Comparison of ENCODE assay signal across 19 cellular contexts in the genomic region with DNA sequence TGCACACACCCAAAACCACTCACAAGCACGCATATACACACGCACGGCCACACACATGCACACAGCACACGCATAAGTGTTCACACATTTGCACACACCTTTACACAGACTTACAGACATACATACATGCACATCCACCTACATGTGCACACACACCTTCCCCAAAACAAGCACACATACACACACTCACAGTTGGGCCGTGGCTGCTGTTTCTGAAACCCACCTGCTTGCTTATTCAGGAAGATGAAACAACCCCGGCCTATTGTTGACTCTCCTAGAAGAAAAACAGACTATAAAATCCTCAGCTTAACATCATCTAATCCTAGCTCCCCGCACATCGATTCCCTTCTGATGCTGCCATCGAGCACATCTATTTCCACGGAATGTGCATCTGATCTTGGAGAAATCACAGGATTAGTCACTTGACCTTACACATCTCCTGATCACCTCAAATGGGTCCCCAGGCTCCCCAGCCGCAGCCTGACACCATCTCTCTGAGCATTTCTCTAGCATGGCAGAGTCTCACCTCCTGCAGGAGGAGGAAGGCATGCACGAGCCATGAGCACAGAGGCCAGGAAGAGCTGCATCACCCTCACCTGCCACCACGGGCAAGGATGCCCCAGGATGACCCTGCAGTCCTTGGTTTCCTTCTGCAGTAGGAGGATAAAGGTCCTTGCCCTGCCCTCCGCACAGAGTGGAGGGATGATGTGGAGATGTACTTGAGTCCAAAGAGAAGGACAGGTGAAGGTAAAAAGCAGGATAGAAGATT.
"Had no signal": no experiment of that assay in that cellular context is flagged by ENCODE, and none has a peak within 500 bp of the region (broad histone marks: within the 10 kb centered on the region; RNA-seq: fewer than 3 reads in every experiment).

No MANE protein-coding gene starts in this region.

- H3K27me3 Mint-ChIP-seq: dendritic cell treated with granulocyte-macrophage colony-stimulating factor and Interleukin-4, amounts not matched to agents 40 ng/mL and 50 ng/mL, for 4 days had no signal

- H3K9me3 ChIP-seq: body of pancreas, transverse colon had no signal

- H3K4me1 Mint-ChIP-seq: activated naive CD4-positive, alpha-beta T cell treated with anti-CD3 and anti-CD28 coated beads, Interleukin-2, amount 50 U/mL, for 24 hours; natural killer cell; T-cell had no signal

- H3K27me3 ChIP-seq: body of pancreas, transverse colon had no signal

- H3K27ac ChIP-seq: body of pancreas, foreskin keratinocyte, transverse colon had no signal

- H3K4me1 ChIP-seq: body of pancreas, foreskin keratinocyte, transverse colon had no signal

- DNase-seq: activated CD4-positive, alpha-beta T cell treated with anti-CD3 and anti-CD28 coated beads, Interleukin-2, amount 50 U/mL, for 4 hours; activated gamma-delta T cell treated with Interleukin-2 at 50 U/mL for 16 hours; activated T-cell treated with anti-CD3 and anti-CD28 coated beads, Interleukin-2, amount 50 U/mL, for 1 hour; anterior cingulate cortex; body of pancreas; effector CD4-positive, alpha-beta T cell; erythroblast; foreskin keratinocyte; natural killer cell; nucleus accumbens; posterior cingulate gyrus; small intestine; stimulated activated CD4-positive, alpha-beta T cell treated with anti-CD3 and anti-CD28 coated beads, Interleukin-2, amount 100 ng/mL, for 24 hours; stimulated activated naive B cell treated with anti-CD40 and anti-IgM and Interleukin-4, amounts not matched to agents 10 μg/mL and 1 μg/mL and 100 μg/mL, for 72 hours; T-cell; transverse colon had no signal

- H3K4me3 Mint-ChIP-seq: activated naive CD4-positive, alpha-beta T cell treated with anti-CD3 and anti-CD28 coated beads, Interleukin-2, amount 50 U/mL, for 24 hours; dendritic cell treated with granulocyte-macrophage colony-stimulating factor and Interleukin-4, amounts not matched to agents 40 ng/mL and 50 ng/mL, for 4 days; natural killer cell; stimulated activated naive B cell treated with anti-CD40 and anti-IgM and Interleukin-4, amounts not matched to agents 10 μg/mL and 1 μg/mL and 100 μg/mL, for 72 hours; T-cell; T-helper 2 cell treated with Interferon-gamma antibody and Interleukin-4, amounts not matched to agents 5 μg/mL and 100 μg/mL, for 36 hours had no signal

- H3K9me3 Mint-ChIP-seq: activated naive CD4-positive, alpha-beta T cell treated with anti-CD3 and anti-CD28 coated beads, Interleukin-2, amount 50 U/mL, for 24 hours; dendritic cell treated with granulocyte-macrophage colony-stimulating factor and Interleukin-4, amounts not matched to agents 40 ng/mL and 50 ng/mL, for 4 days; natural killer cell; stimulated activated naive B cell treated with anti-CD40 and anti-IgM and Interleukin-4, amounts not matched to agents 10 μg/mL and 1 μg/mL and 100 μg/mL, for 72 hours; T-cell; T-helper 2 cell treated with Interferon-gamma antibody and Interleukin-4, amounts not matched to agents 5 μg/mL and 100 μg/mL, for 36 hours had no signal

- H3K36me3 Mint-ChIP-seq: activated naive CD4-positive, alpha-beta T cell treated with anti-CD3 and anti-CD28 coated beads, Interleukin-2, amount 50 U/mL, for 24 hours; natural killer cell; stimulated activated naive B cell treated with anti-CD40 and anti-IgM and Interleukin-4, amounts not matched to agents 10 μg/mL and 1 μg/mL and 100 μg/mL, for 72 hours; T-cell had no signal

- H3K4me3 ChIP-seq: body of pancreas, transverse colon had no signal

- H3K27ac Mint-ChIP-seq: activated naive CD4-positive, alpha-beta T cell treated with anti-CD3 and anti-CD28 coated beads, Interleukin-2, amount 50 U/mL, for 24 hours; dendritic cell treated with granulocyte-macrophage colony-stimulating factor and Interleukin-4, amounts not matched to agents 40 ng/mL and 50 ng/mL, for 4 days; natural killer cell; stimulated activated naive B cell treated with anti-CD40 and anti-IgM and Interleukin-4, amounts not matched to agents 10 μg/mL and 1 μg/mL and 100 μg/mL, for 72 hours; T-cell; T-helper 2 cell treated with Interferon-gamma antibody and Interleukin-4, amounts not matched to agents 5 μg/mL and 100 μg/mL, for 36 hours had no signal

- H3K36me3 ChIP-seq: transverse colon had no signal
